In genomic region chr12:104177663-104178501, GRCh38 we compare ENCODE assay signal across 8 cellular contexts. TPM values are rescaled to one million over a fixed set of nuclear protein-coding genes. Genes with fewer than 3 reads are reported as not detected.
DNase-seq lines count a peak whose midpoint lies in the region; ATAC-seq and TF ChIP-seq lines count a peak whose summit lies in the region.

No MANE protein-coding gene starts in this region.

- H3K9me3 ChIP-seq in tibial nerve: peaks cover 0 to 3% (median 0%) of the 10 kb centered on the region in 4 donors

- H3K27ac ChIP-seq in tibial nerve: peak overlapping the region; percentile 49 to 87 (median 63)

- TF ChIP-seq POLR2A in tibial nerve (IDR thresholded peaks at IDR 0.05): no peak

- H3K4me1 ChIP-seq in tibial nerve: peaks cover 0 to 41% (median 4%) of the 10 kb centered on the region in 4 donors

- H3K27me3 ChIP-seq in tibial nerve: no peaks in the 10 kb centered on the region

- 51 to 53% methylated on average over 7 to 8 of the region's 8 CpGs for WGBS in tibial nerve, 2 donors

- TF ChIP-seq CTCF in AG10803 (conservative IDR thresholded peaks at IDR 0.05; ENCODE audit: low read length): peak; percentile 47
- TF ChIP-seq CTCF in tibial nerve (IDR thresholded peaks at IDR 0.05): peak in 1 of 5 experiments; percentile 6

- TF ChIP-seq EP300 in tibial nerve (IDR thresholded peaks at IDR 0.05): peak in 1 of 2 donors; percentile 93

- no peak for ATAC-seq in GM21526 (IDR thresholded peaks at IDR 0.05; ENCODE audit: low FRiP score, unreplicated experiment)

- H3K4me3 ChIP-seq in AG10803 (ENCODE audit: low read length) (peak overlapping the region; percentile 28), tibial nerve (no peak overlapping the region)

- H3K36me3 ChIP-seq in tibial nerve: no peaks in the 10 kb centered on the region

- DNase-seq in AG10803 (ENCODE audit: low read depth): peak; percentile 99
- peak; percentile 97 for DNase-seq in M059J (ENCODE audit: low read depth)
- peak; percentile 100 for DNase-seq in amniotic epithelial cell (ENCODE audit: low read depth)
- peak; percentile 81 for DNase-seq in kidney tubule cell (ENCODE audit: low spot score)
- DNase-seq in tibial nerve (ENCODE audit: low spot score in 2 of 2): peak; percentile 66 to 82
- DNase-seq in NCI-H2081 treated with DMSO at 0.1 percent for 48 hours (lab: John Stamatoyannopoulos, UW): no peak
- DNase-seq in activated naive CD4-positive, alpha-beta T cell (lab: John Stamatoyannopoulos, UW): no peak

RNA-seq across cellular contexts. Expression of gene TXNRD1, which starts 37.7 kb away (rescaled TPM):
- 301 and 461 TPM in 2 replicates for total RNA-seq in M059J (2014; rRNA removed; shearing (Covaris generic))
- total RNA-seq in tibial nerve: 100 to 1,000 TPM; 111 to 140 (median 128) TPM

RNA-seq across cellular contexts. Expression of gene NFYB, which starts 39.9 kb away (rescaled TPM):
- total RNA-seq in M059J (2014; rRNA removed; shearing (Covaris generic)): 29.7 and 34.8 TPM in 2 replicates
- 10 to 100 TPM; 41.6 to 61.4 (median 46.3) TPM for total RNA-seq in tibial nerve

Comparison
In these comparisons a context has a peak if more than half of its experiments do, and no peak if none do; other contexts are left out.
1. DNase-seq: peak in AG10803 (single experiment), M059J (single experiment), amniotic epithelial cell (single experiment), kidney tubule cell (single experiment) and tibial nerve (2 of 2); none in NCI-H2081 treated with DMSO at 0.1 percent for 48 hours (single experiment) and activated naive CD4-positive, alpha-beta T cell (0 of 4).